In genomic region chr7:90403174-90404113, GRCh38 we compare ENCODE assay signal across 1 cellular context.
TF ChIP-seq lines count a peak whose summit lies in the region.

TSS of gene CLDN12 (plus strand) at chr7:90403461. CDS start at chr7:90412677, 9,216 bp downstream.

TF ChIP-seq in HepG2, 621 proteins besides CTCF, POLR2A, EP300 and RAD21 (continued from another document and continues in another):
- TF ChIP-seq JDP2 (CRISPR knock-in tag; IDR thresholded peaks at IDR 0.05; ENCODE audit: borderline replicate concordance) (no peak), ARHGAP35 (CRISPR knock-in tag; IDR thresholded peaks at IDR 0.05; ENCODE audit: borderline replicate concordance) (no peak), PAX8 (CRISPR knock-in tag; IDR thresholded peaks at IDR 0.05; ENCODE audit: borderline replicate concordance) (peak; percentile 48; the same call in 1 of the 2 replicates), ZNF570 (CRISPR knock-in tag; IDR thresholded peaks at IDR 0.05; ENCODE audit: borderline replicate concordance) (no peak), SPEN (CRISPR knock-in tag; IDR thresholded peaks at IDR 0.05; ENCODE audit: low read depth) (peak; percentile 60; the same call in 1 of the 2 replicates), TBX3 (IDR thresholded peaks at IDR 0.05; ENCODE audit: borderline replicate concordance) (no peak), CAMTA2 (CRISPR knock-in tag; IDR thresholded peaks at IDR 0.05; ENCODE audit: borderline replicate concordance) (0 out of 2 replicates have a peak, but pooled peaks have one; percentile 59), HNRNPK (IDR thresholded peaks at IDR 0.05; ENCODE audit: low read depth, low read length, poor library complexity, severe bottlenecking) (no peak), YEATS2 (CRISPR knock-in tag; IDR thresholded peaks at IDR 0.05; ENCODE audit: borderline replicate concordance) (peak; percentile 85; the same call in 1 of the 2 replicates), ZBTB40 (IDR thresholded peaks at IDR 0.05) (no peak), ZBTB40 (CRISPR knock-in tag; IDR thresholded peaks at IDR 0.05) (no peak), SMAD9 (CRISPR knock-in tag; IDR thresholded peaks at IDR 0.05) (no peak), MBNL3 (CRISPR knock-in tag; conservative IDR thresholded peaks at IDR 0.05) (no peak), MEIS1 (CRISPR knock-in tag; IDR thresholded peaks at IDR 0.05; ENCODE audit: borderline replicate concordance) (0 out of 2 replicates have a peak, but pooled peaks have one; percentile 21), JARID2 (CRISPR knock-in tag; IDR thresholded peaks at IDR 0.05; ENCODE audit: insufficient replicate concordance) (peak; percentile 37), HDAC2 (CRISPR knock-in tag; IDR thresholded peaks at IDR 0.05) (peak; percentile 73), ZFP1 (CRISPR knock-in tag; IDR thresholded peaks at IDR 0.05) (peak; percentile 59; the same call in 1 of the 2 replicates), ZNF224 (CRISPR knock-in tag; IDR thresholded peaks at IDR 0.05) (peak; percentile 58; the same call in 1 of the 2 replicates), ZNF775 (CRISPR knock-in tag; IDR thresholded peaks at IDR 0.05; ENCODE audit: borderline replicate concordance) (no peak), SNRNP70 (IDR thresholded peaks at IDR 0.05; ENCODE audit: low read depth, low read length) (no peak), ZNF580 (CRISPR knock-in tag; IDR thresholded peaks at IDR 0.05; ENCODE audit: borderline replicate concordance, low read depth) (peak; percentile 86), ZBTB26 (CRISPR knock-in tag; IDR thresholded peaks at IDR 0.05; ENCODE audit: borderline replicate concordance) (peak; percentile 65; the same call in 1 of the 2 replicates), ZBTB20 (CRISPR knock-in tag; IDR thresholded peaks at IDR 0.05; ENCODE audit: borderline replicate concordance, low read depth) (no peak; the same call in 1 of the 2 replicates), MAFF (IDR thresholded peaks at IDR 0.05; ENCODE audit: low read depth, low read length) (no peak), HBP1 (CRISPR knock-in tag; IDR thresholded peaks at IDR 0.05; ENCODE audit: low read depth) (peak; percentile 36; the same call in 1 of the 2 replicates), ZNF235 (CRISPR knock-in tag; IDR thresholded peaks at IDR 0.05; ENCODE audit: borderline replicate concordance) (no peak), ATRX (CRISPR knock-in tag; IDR thresholded peaks at IDR 0.05; ENCODE audit: borderline replicate concordance) (no peak), SALL1 (CRISPR knock-in tag; IDR thresholded peaks at IDR 0.05) (peak; percentile 64; the same call in 1 of the 2 replicates), KDM4B (CRISPR knock-in tag; IDR thresholded peaks at IDR 0.05) (0 out of 2 replicates have a peak, but pooled peaks have one; percentile 27), ZNF232 (CRISPR knock-in tag; IDR thresholded peaks at IDR 0.05; ENCODE audit: borderline replicate concordance) (no peak), ZNF124 (CRISPR knock-in tag; IDR thresholded peaks at IDR 0.05) (peak; percentile 80; the same call in 1 of the 2 replicates), HIC2 (CRISPR knock-in tag; IDR thresholded peaks at IDR 0.05; ENCODE audit: low read depth) (no peak), MIER3 (CRISPR knock-in tag; IDR thresholded peaks at IDR 0.05; ENCODE audit: borderline replicate concordance) (no peak; the same call in 1 of the 2 replicates), TBP (CRISPR knock-in tag; IDR thresholded peaks at IDR 0.05) (no peak), ZBTB2 (CRISPR knock-in tag; IDR thresholded peaks at IDR 0.05; ENCODE audit: low read depth) (no peak), FUBP1 (CRISPR knock-in tag; IDR thresholded peaks at IDR 0.05; ENCODE audit: borderline replicate concordance) (no peak), ZNF883 (CRISPR knock-in tag; IDR thresholded peaks at IDR 0.05; ENCODE audit: not compliant biosample characterization) (peak; percentile 71), SRSF1 (optimal IDR thresholded peaks at IDR 0.05; ENCODE audit: low read depth, low read length) (peak; percentile 62), DDIT3 (CRISPR knock-in tag; IDR thresholded peaks at IDR 0.05) (0 out of 2 replicates have a peak, but pooled peaks have one; percentile 31), ZNF816 (CRISPR knock-in tag; IDR thresholded peaks at IDR 0.05; ENCODE audit: borderline replicate concordance) (0 out of 2 replicates have a peak, but pooled peaks have one; percentile 58), ZNF562 (CRISPR knock-in tag; IDR thresholded peaks at IDR 0.05; ENCODE audit: borderline replicate concordance) (no peak), ZNF160 (CRISPR knock-in tag; IDR thresholded peaks at IDR 0.05) (0 out of 2 replicates have a peak, but pooled peaks have one; percentile 37)
